Comparison of ENCODE assay signal across 8 cellular contexts in the genomic region with DNA sequence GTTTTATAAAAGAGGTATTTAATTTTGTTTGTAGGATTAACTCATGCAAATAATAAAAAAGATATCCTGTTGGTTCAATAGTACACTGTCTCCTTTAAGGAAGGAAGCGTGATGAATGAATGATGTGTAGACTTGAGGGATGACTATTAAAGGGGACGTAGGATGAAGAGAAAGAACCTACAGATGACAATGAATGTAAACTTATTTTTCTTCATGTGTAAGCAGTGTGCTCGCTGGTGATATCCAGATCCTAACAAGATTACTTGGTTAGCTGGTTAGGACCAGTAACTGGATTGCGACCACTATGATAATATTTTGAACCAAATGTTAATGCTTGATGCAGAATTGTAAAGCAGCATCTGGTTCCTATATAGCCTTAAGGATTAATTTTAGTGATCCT. TPM values are rescaled to one million over a fixed set of nuclear protein-coding genes. Genes with fewer than 3 reads are reported as not detected.
A peak's percentile ranks its signal among the peaks of the same experiment; 100 is the strongest.
DNase-seq lines count a peak whose midpoint lies in the region; ATAC-seq and TF ChIP-seq lines count a peak whose summit lies in the region.

No MANE protein-coding gene starts in this region.

- TF ChIP-seq CTCF in DOHH2 (IDR thresholded peaks at IDR 0.05; ENCODE audit: low read depth, low read length, poor library complexity, severe bottlenecking) (no peak), neutrophil (IDR thresholded peaks at IDR 0.05) (no peak)

- H3K9me2 ChIP-seq in DOHH2 (replicated peaks; ENCODE audit: control insufficient read depth, low read length): no peaks in the 10 kb centered on the region

- peak overlapping the region; percentile 66 for H3K4me2 ChIP-seq in DOHH2 (ENCODE audit: low read length)

- 88 to 90% methylated on average over 4 of the region's 4 CpGs for WGBS in ectodermal cell, 2 experiments

- H3K27ac ChIP-seq in DOHH2 (ENCODE audit: low read depth, low read length) (no peak overlapping the region), ectodermal cell (ENCODE audit: insufficient read depth, low read depth, low read length, poor library complexity, severe bottlenecking) (no peak overlapping the region), neutrophil (peak overlapping the region; percentile 99)

- peaks cover 77% of the 10 kb centered on the region for H3K79me2 ChIP-seq in DOHH2 (ENCODE audit: control insufficient read depth, low read length)

- peaks cover 56% of the 10 kb centered on the region for H3K4me1 ChIP-seq in DOHH2 (ENCODE audit: control insufficient read depth, low read length)
- H3K4me1 ChIP-seq in ectodermal cell (ENCODE audit: control insufficient read depth, insufficient read depth, low read length): peaks cover 10% of the 10 kb centered on the region
- peaks cover 39 to 53% of the 10 kb centered on the region in 2 experiments for H3K4me1 ChIP-seq in neutrophil (ENCODE audit: control insufficient read depth in 1 of 2, insufficient read depth in 1 of 2, low read depth in 1 of 2, low read length in 1 of 2)

- H4K20me1 ChIP-seq in DOHH2 (ENCODE audit: control insufficient read depth, insufficient read depth, low read depth, low read length): peaks cover 37% of the 10 kb centered on the region

- peaks cover 56% of the 10 kb centered on the region for H3K36me3 ChIP-seq in DOHH2 (ENCODE audit: control insufficient read depth, low read length)
- H3K36me3 ChIP-seq in ectodermal cell (ENCODE audit: control insufficient read depth, insufficient read depth, low read length): no peaks in the 10 kb centered on the region
- peaks cover 24% of the 10 kb centered on the region for H3K36me3 ChIP-seq in neutrophil

- H3K4me3 ChIP-seq in DOHH2 (ENCODE audit: low read length) (peak overlapping the region; percentile 98), ectodermal cell (ENCODE audit: insufficient read depth, low read depth, low read length) (peak overlapping the region; percentile 3), neutrophil (ENCODE audit: low read depth in 1 of 2, low read length in 1 of 2) (no peak overlapping the region)

- H3K9me3 ChIP-seq in DOHH2 (ENCODE audit: control insufficient read depth, insufficient read depth, low read length): no peaks in the 10 kb centered on the region
- no peaks in the 10 kb centered on the region for H3K9me3 ChIP-seq in ectodermal cell (ENCODE audit: control insufficient read depth, low read length)
- no peaks in the 10 kb centered on the region for H3K9me3 ChIP-seq in neutrophil

- no peak for ATAC-seq in GM21381 (IDR thresholded peaks at IDR 0.05; ENCODE audit: unreplicated experiment)

- H3F3A ChIP-seq in DOHH2 (ENCODE audit: control insufficient read depth, insufficient read depth): peaks cover 47% of the 10 kb centered on the region

- DNase-seq in NCI-H524 (lab: John Stamatoyannopoulos, UW) (peak; percentile 8 to 49), MV-4-11 (lab: John Stamatoyannopoulos, UW) (no peak), COLO668 (lab: John Stamatoyannopoulos, UW; ENCODE audit: unreplicated experiment) (no peak), DMS153 (lab: John Stamatoyannopoulos, UW) (no peak)

- H3K27me3 ChIP-seq in DOHH2 (ENCODE audit: control insufficient read depth, low read length) (no peaks in the 10 kb centered on the region), ectodermal cell (ENCODE audit: control insufficient read depth, insufficient read depth, low read length, poor library complexity, severe bottlenecking) (no peaks in the 10 kb centered on the region), neutrophil (no peaks in the 10 kb centered on the region)

RNA-seq across cellular contexts. Expression of gene ARF6, which starts 2.6 kb away (rescaled TPM):
- 58.3 TPM for polyA plus RNA-seq in ectodermal cell (2013, experiment 1 of 4)
- polyA plus RNA-seq in ectodermal cell (2013, experiment 2 of 4): 62.3 TPM
- polyA plus RNA-seq in ectodermal cell (2013, experiment 3 of 4): 43.1 TPM
- polyA plus RNA-seq in ectodermal cell (2013, experiment 4 of 4): 42.4 TPM

RNA-seq across cellular contexts. Expression of gene NEMF, which starts 42.9 kb away (rescaled TPM):
- 56.0 TPM for polyA plus RNA-seq in ectodermal cell (2013, experiment 1 of 4)
- polyA plus RNA-seq in ectodermal cell (2013, experiment 2 of 4): 58.8 TPM
- 48.3 TPM for polyA plus RNA-seq in ectodermal cell (2013, experiment 3 of 4)
- polyA plus RNA-seq in ectodermal cell (2013, experiment 4 of 4): 55.5 TPM

Comparison
In these comparisons a context has a peak if more than half of its experiments do, and no peak if none do; other contexts are left out.
1. H3K4me3 ChIP-seq: peak in DOHH2 (single experiment) and ectodermal cell (single experiment); none in neutrophil (0 of 2).
2. DNase-seq: peak in NCI-H524 (2 of 2); none in MV-4-11 (single experiment), COLO668 (single experiment) and DMS153 (single experiment).